In the genomic region with DNA sequence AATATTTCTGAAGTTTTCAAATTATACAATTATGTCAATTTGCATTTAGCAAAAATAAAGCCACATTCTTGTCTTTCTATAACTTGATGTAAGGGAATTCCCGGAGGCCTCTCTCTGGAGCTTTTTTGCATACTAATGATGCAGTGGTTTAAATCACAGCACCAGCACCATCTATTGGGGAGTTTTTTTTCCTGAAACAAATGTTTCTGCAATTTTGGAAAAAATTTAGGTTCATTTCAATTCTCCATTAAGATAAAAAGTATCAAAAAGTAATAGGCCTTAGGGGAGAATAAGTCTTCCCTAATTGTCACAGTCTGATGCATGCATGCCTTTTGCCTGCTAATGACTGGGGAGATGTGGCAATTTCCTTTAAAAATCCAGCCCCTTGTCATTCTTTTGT, we compare ENCODE assay signal across 19 cellular contexts. TPM values are rescaled to one million over a fixed set of nuclear protein-coding genes. Genes with fewer than 3 reads are reported as not detected.
DNase-seq lines count a peak whose midpoint lies in the region; ATAC-seq, FAIRE-seq and TF ChIP-seq lines count a peak whose summit lies in the region.
"Had no signal": no experiment of that assay in that cellular context is flagged by ENCODE, and none has a peak within 500 bp of the region (broad histone marks: within the 10 kb centered on the region; RNA-seq: fewer than 3 reads in every experiment).

No MANE protein-coding gene starts in this region.

- H3K36me3 ChIP-seq in mesendoderm (ENCODE audit: control insufficient read depth, insufficient read depth, low read length): no peaks in the 10 kb centered on the region
- H3K36me3 ChIP-seq: BLaER1 treated with 17β-estradiol and CSF1 and Interleukin-3, amounts not matched to agents 10 nM and 100 nM; left lung; vagina had no signal

- no peak overlapping the region for H3K27ac ChIP-seq in A549
- no peak overlapping the region for H3K27ac ChIP-seq in mesendoderm (ENCODE audit: low read depth, low read length)
- H3K27ac ChIP-seq: BLaER1 treated with 17β-estradiol and CSF1 and Interleukin-3, amounts not matched to agents 10 nM and 100 nM; GM23248; left lung; vagina had no signal

- H3K27me3 ChIP-seq in mesendoderm (ENCODE audit: insufficient read depth, low read length, poor library complexity): no peaks in the 10 kb centered on the region
- H3K27me3 ChIP-seq: BLaER1 treated with 17β-estradiol and CSF1 and Interleukin-3, amounts not matched to agents 10 nM and 100 nM; left lung; vagina had no signal

- no peak overlapping the region for H2BK15ac ChIP-seq in mesendoderm (replicated peaks; ENCODE audit: low read depth)

- H2BK5ac ChIP-seq in mesendoderm (ENCODE audit: low read length): no peak overlapping the region

- 45% methylated on average over 1 of the region's 1 CpG for WGBS in A549 (ENCODE audit: missing lambda C conversion rate)
- WGBS in mesendoderm (ENCODE audit: extremely low coverage, insufficient coverage, low lambda C conversion rate): no CpG with 5 or more reads among the region's 1 CpG

- H3K4me3 ChIP-seq in A549: no peak overlapping the region
- no peak overlapping the region for H3K4me3 ChIP-seq in astrocyte of the spinal cord (ENCODE audit: low read depth, low read length)
- H3K4me3 ChIP-seq in mesendoderm (ENCODE audit: low read length): no peak overlapping the region
- H3K4me3 ChIP-seq: BLaER1 treated with 17β-estradiol and CSF1 and Interleukin-3, amounts not matched to agents 10 nM and 100 nM; GM23248; left lung; vagina had no signal

- H3K79me1 ChIP-seq in mesendoderm (ENCODE audit: low read length): no peaks in the 10 kb centered on the region

- FAIRE-seq in A549 (lab: Jason Lieb, UNC): no peak

- in situ Hi-C loops in astrocyte of the spinal cord (cut with HindIII; ENCODE audit: low sequenced_read_pairs): no loop called here

- no peak overlapping the region for H3K23ac ChIP-seq in mesendoderm (ENCODE audit: low read length)

- H3K4me1 ChIP-seq in A549 (no peaks in the 10 kb centered on the region), mesendoderm (ENCODE audit: control insufficient read depth, low read depth, low read length) (no peaks in the 10 kb centered on the region)
- H3K4me1 ChIP-seq: BLaER1 treated with 17β-estradiol and CSF1 and Interleukin-3, amounts not matched to agents 10 nM and 100 nM; left lung; vagina had no signal

- H3K18ac ChIP-seq in mesendoderm (ENCODE audit: low read length): no peak overlapping the region

- no peak overlapping the region for H3K56ac ChIP-seq in mesendoderm (ENCODE audit: low read length)

- POLR2A ChIA-PET in A549 (lab: Yijun Ruan, JAX): no interaction called here

- DNase-seq in A549 (ENCODE audit: low read depth in 1 of 2, low spot score in 1 of 2) (no peak), LHCN-M2 (ENCODE audit: low read depth) (peak; percentile 3), astrocyte of the spinal cord (ENCODE audit: low read depth, low spot score) (peak; percentile 11), mesendoderm (peak; percentile 8)
- DNase-seq in stimulated activated CD4-positive, alpha-beta T cell treated with anti-CD3 and anti-CD28 coated beads, Interleukin-12 subunit alpha, Interleukin-12 subunit beta, amount 100 ng/mL, for 4 hours: no peak
- no peak for DNase-seq in activated CD4-positive, alpha-beta T cell treated with anti-CD3 and anti-CD28 coated beads, Interleukin-2, amount 50 U/mL, for 4 hours
- DNase-seq: activated effector memory CD4-positive, alpha-beta T cell treated with anti-CD3 and anti-CD28 coated beads, Interleukin-2, amount 50 U/mL, for 16 hours; DND-41; GM23248; left lung; NCI-H1930; NCI-H526 treated with DMSO at 0.1 percent for 48 hours had no signal

- H3K9me3 ChIP-seq in A549: no peaks in the 10 kb centered on the region
- H3K9me3 ChIP-seq: BLaER1 treated with 17β-estradiol and CSF1 and Interleukin-3, amounts not matched to agents 10 nM and 100 nM; left lung; vagina had no signal

- TF ChIP-seq EP300 in A549 (IDR thresholded peaks at IDR 0.05): no peak

- no peak overlapping the region for H2AK5ac ChIP-seq in mesendoderm (ENCODE audit: low read length)

- CTCF ChIA-PET in A549 (lab: Yijun Ruan, JAX): no interaction called here

- peak; percentile 28; the same call in 2 of the 3 replicates for TF ChIP-seq CTCF in A549 (IDR thresholded peaks at IDR 0.05)
- no peak for TF ChIP-seq CTCF in astrocyte of the spinal cord (IDR thresholded peaks at IDR 0.05; ENCODE audit: low read depth, low read length)

- H3K9ac ChIP-seq in mesendoderm (ENCODE audit: low read length): no peak overlapping the region
- H3K9ac ChIP-seq: BLaER1 treated with 17β-estradiol and CSF1 and Interleukin-3, amounts not matched to agents 10 nM and 100 nM; GM23248 had no signal

- H4K8ac ChIP-seq in mesendoderm (ENCODE audit: low read depth, low read length): no peak overlapping the region

- no peak for TF ChIP-seq POLR2A in A549 (IDR thresholded peaks at IDR 0.05; ENCODE audit: low read length)

- ATAC-seq in A549: no peak
- no peak for ATAC-seq in HG02938 (IDR thresholded peaks at IDR 0.05; ENCODE audit: unreplicated experiment)
- ATAC-seq in GM21381 (IDR thresholded peaks at IDR 0.05; ENCODE audit: unreplicated experiment): no peak
- ATAC-seq: left lung, WTC11 had no signal

- H3K4ac ChIP-seq in mesendoderm (ENCODE audit: low read depth, low read length): no peak overlapping the region

- no peaks in the 10 kb centered on the region for H3K79me2 ChIP-seq in mesendoderm (ENCODE audit: control insufficient read depth, insufficient read depth, low read length)

- no peak overlapping the region for H3K4me2 ChIP-seq in A549
- H3K4me2 ChIP-seq in mesendoderm (ENCODE audit: low read length): no peak overlapping the region
- H3K4me2 ChIP-seq: BLaER1 treated with 17β-estradiol and CSF1 and Interleukin-3, amounts not matched to agents 10 nM and 100 nM had no signal

- no peak overlapping the region for H4K5ac ChIP-seq in mesendoderm (ENCODE audit: low read length)

- no peak overlapping the region for H2BK120ac ChIP-seq in mesendoderm (ENCODE audit: low read depth, low read length)

- peak; percentile 38 to 47; a peak in 4 of 5 replicates for TF ChIP-seq RAD21 in A549 (conservative IDR thresholded peaks at IDR 0.05 in 1 of 2, IDR thresholded peaks at IDR 0.05 in 1 of 2)

TF ChIP-seq in A549, 52 proteins besides CTCF, POLR2A, EP300 and RAD21:
- TF ChIP-seq SMC3 (IDR thresholded peaks at IDR 0.05) (peak; percentile 30; the same call in 2 of the 3 replicates), ELK1 (IDR thresholded peaks at IDR 0.05; ENCODE audit: low read depth, low read length) (no peak), KDM1A (IDR thresholded peaks at IDR 0.05; ENCODE audit: low read depth) (no peak)
TF ChIP-seq in A549: peak in this region for 1.

RNA-seq across cellular contexts. Expression of gene CBLN2, which starts 13.5 kb away (rescaled TPM):
- polyA plus RNA-seq in A549 (2011; rRNA removed) (0.27 and 0.30 TPM in 2 replicates), A549 (2017; fragmentation: RNase III; extraction: RNeasy Plus Mini Kit Qiagen cat#74134 plus additional on column Dnase treatment) (0.25 to 0.34 TPM (median 0.32 TPM) in 3 replicates)
- 0.36 and 0.53 TPM in 2 replicates for polyA plus RNA-seq in A549 (2012; cell fraction: cytosol; rRNA removed)
- 0.49 and 0.99 TPM in 2 replicates for polyA plus RNA-seq in A549 (2012; cell fraction: nucleus; rRNA removed)
- polyA minus RNA-seq in A549 (2011; rRNA and poly(A)+ RNA removed): 0.17 TPM in 1 of 2 replicates, not detected in the other
- not detected in 2 replicates for total RNA-seq in LHCN-M2 (2014; rRNA removed)
- 0.05 TPM for polyA plus RNA-seq in LHCN-M2 (2012)
- polyA plus RNA-seq in mesendoderm (2013, experiment 1 of 2): not detected
- polyA plus RNA-seq in mesendoderm (2013, experiment 2 of 2): not detected
- total RNA-seq: GM23248, HT1080, left lung, RPMI7951, vagina, WTC11 had no signal
- polyA plus RNA-seq: GM23248 had no signal

Comparison
In these comparisons a context has a peak if more than half of its experiments do, and no peak if none do; other contexts are left out.
1. DNase-seq: peak in LHCN-M2 (single experiment), astrocyte of the spinal cord (single experiment) and mesendoderm (single experiment); none in A549 (0 of 2), stimulated activated CD4-positive, alpha-beta T cell treated with anti-CD3 and anti-CD28 coated beads, Interleukin-12 subunit alpha, Interleukin-12 subunit beta, amount 100 ng/mL, for 4 hours (single experiment) and activated CD4-positive, alpha-beta T cell treated with anti-CD3 and anti-CD28 coated beads, Interleukin-2, amount 50 U/mL, for 4 hours (0 of 2).